25 cellular contexts compared by ENCODE assay signal in the genomic region with DNA sequence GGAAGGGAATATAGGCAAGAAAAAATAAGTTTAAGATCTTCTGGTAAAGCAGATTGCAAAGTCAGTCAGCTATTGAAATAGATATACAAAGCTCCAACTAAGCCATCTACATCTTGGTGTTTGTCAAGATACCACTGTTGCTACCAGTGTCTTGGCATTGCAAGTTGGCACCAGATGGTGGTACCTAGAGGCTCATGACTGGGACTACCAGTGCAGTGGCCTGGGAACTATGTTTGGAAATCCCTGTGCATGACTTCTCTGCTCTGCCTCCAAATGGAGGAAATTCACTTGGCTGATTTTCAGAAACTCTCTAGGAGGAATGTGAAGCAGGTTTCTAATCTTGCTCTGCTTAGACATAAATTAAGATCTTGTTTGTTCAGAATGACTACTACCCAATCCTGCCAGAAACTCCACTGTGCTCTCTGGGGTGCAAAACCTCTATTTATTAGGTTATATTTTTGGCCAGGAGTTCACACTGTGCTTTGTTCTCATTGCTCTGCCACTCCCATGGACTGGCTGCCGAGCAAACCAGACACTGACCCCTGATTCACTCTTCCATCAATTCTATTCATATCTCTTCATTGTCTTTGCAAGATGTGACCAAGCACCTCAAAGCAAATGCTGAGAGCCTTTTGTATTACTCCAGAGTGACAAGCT.
"Had no signal": no experiment of that assay in that cellular context is flagged by ENCODE, and none has a peak within 500 bp of the region (broad histone marks: within the 10 kb centered on the region; RNA-seq: fewer than 3 reads in every experiment).

No MANE protein-coding gene starts in this region.

- H3K4me1 ChIP-seq: colonic mucosa, esophagus squamous epithelium, gastrocnemius medialis, lower lobe of right lung, prostate gland, right atrium auricular region, sigmoid colon, spleen, testis, tibial nerve, upper lobe of right lung, uterus had no signal

- H3K36me3 ChIP-seq: colonic mucosa, esophagus squamous epithelium, gastrocnemius medialis, lower lobe of right lung, prostate gland, right atrium auricular region, sigmoid colon, spleen, tibial nerve, upper lobe of right lung, uterus had no signal

- ATAC-seq: gastrocnemius medialis; left ventricle myocardium superior; lower lobe of right lung; mucosa of descending colon; naive thymus-derived CD4-positive, alpha-beta T cell; stimulated activated memory B cell treated with anti-CD40 and anti-IgM and Interleukin-4, amounts not matched to agents 10 μg/mL and 1 μg/mL and 100 μg/mL, for 72 hours; stimulated activated naive CD8-positive, alpha-beta T cell treated with anti-CD3 and anti-CD28 coated beads, Interleukin-15, Interleukin-2, amounts not matched to agents 100 U/mL and 50 U/mL, for 24 hours; upper lobe of right lung had no signal

- H3K9me3 ChIP-seq: colonic mucosa, esophagus squamous epithelium, gastrocnemius medialis, lower lobe of right lung, mucosa of descending colon, prostate gland, sigmoid colon, spleen, testis, tibial nerve, upper lobe of right lung, uterus had no signal

- H3K27ac ChIP-seq: colonic mucosa, esophagus squamous epithelium, gastrocnemius medialis, lower lobe of right lung, prostate gland, right atrium auricular region, sigmoid colon, skin epidermis, spleen, testis, tibial nerve, upper lobe of right lung, uterus had no signal

- DNase-seq: colonic mucosa; effector memory CD4-positive, alpha-beta T cell; erythroblast; esophagus squamous epithelium; foreskin fibroblast; gastrocnemius medialis; head of caudate nucleus; left ventricle myocardium superior; lower lobe of right lung; mucosa of descending colon; naive thymus-derived CD4-positive, alpha-beta T cell; nucleus accumbens; sigmoid colon; spleen; stimulated activated CD4-positive, alpha-beta T cell treated with anti-CD3 and anti-CD28 coated beads, Interleukin-4, amount 100 ng/mL, for 4 hours; stimulated activated naive CD8-positive, alpha-beta T cell treated with anti-CD3 and anti-CD28 coated beads, Interleukin-15, Interleukin-2, amounts not matched to agents 100 U/mL and 50 U/mL, for 24 hours; substantia nigra; testis; upper lobe of right lung; uterus had no signal

- H3K4me3 ChIP-seq: colonic mucosa, esophagus squamous epithelium, gastrocnemius medialis, lower lobe of right lung, mucosa of descending colon, prostate gland, right atrium auricular region, sigmoid colon, skin epidermis, spleen, testis, tibial nerve, upper lobe of right lung, uterus had no signal

- H3K27me3 ChIP-seq: colonic mucosa, esophagus squamous epithelium, gastrocnemius medialis, right atrium auricular region, sigmoid colon, spleen, testis, tibial nerve, upper lobe of right lung, uterus had no signal
